ENCODE assay signal across 11 cellular contexts in genomic region chr11:103619480-103619879, GRCh38.
DNase-seq lines count a peak whose midpoint lies in the region; ATAC-seq and TF ChIP-seq lines count a peak whose summit lies in the region.
"Had no signal": no experiment of that assay in that cellular context is flagged by ENCODE, and none has a peak within 500 bp of the region (broad histone marks: within the 10 kb centered on the region; RNA-seq: fewer than 3 reads in every experiment).

No MANE protein-coding gene starts in this region.

- H3K27ac ChIP-seq in RWPE2 (ENCODE audit: poor library complexity, severe bottlenecking) (no peak overlapping the region), dorsolateral prefrontal cortex (no peak overlapping the region)
- H3K27ac ChIP-seq: SJSA1 had no signal

- no peak for TF ChIP-seq EP300 in Ishikawa (IDR thresholded peaks at IDR 0.05; ENCODE audit: borderline replicate concordance)

- H3K4me3 Mint-ChIP-seq in Calu3 (ENCODE audit: low read depth, unreplicated experiment) (no peak overlapping the region), endothelial cell (ENCODE audit: unreplicated experiment) (no peak overlapping the region)

- H3K9me3 Mint-ChIP-seq in Calu3 (ENCODE audit: low read depth, unreplicated experiment) (no peaks in the 10 kb centered on the region), endothelial cell (ENCODE audit: unreplicated experiment) (no peaks in the 10 kb centered on the region)

- peak; percentile 68; the same call in 1 of the 3 replicates for ATAC-seq in RWPE2 (ENCODE audit: low read depth)

- H3K4me3 ChIP-seq in RWPE2 (ENCODE audit: severe bottlenecking) = no peak overlapping the region
- no peak overlapping the region for H3K4me3 ChIP-seq in dorsolateral prefrontal cortex
- H3K4me3 ChIP-seq: SJSA1 had no signal

- no peaks in the 10 kb centered on the region for H3K9me3 ChIP-seq in RWPE2 (ENCODE audit: severe bottlenecking)
- H3K9me3 ChIP-seq: SJSA1 had no signal

- H3K4me1 ChIP-seq in RWPE2 (ENCODE audit: insufficient read depth, poor library complexity, severe bottlenecking) = no peaks in the 10 kb centered on the region

- no peak overlapping the region for H3K27ac Mint-ChIP-seq in Calu3 (ENCODE audit: unreplicated experiment)
- no peak overlapping the region for H3K27ac Mint-ChIP-seq in endothelial cell (ENCODE audit: unreplicated experiment)

- H3K27me3 Mint-ChIP-seq in Calu3 (ENCODE audit: unreplicated experiment) = no peaks in the 10 kb centered on the region
- no peaks in the 10 kb centered on the region for H3K27me3 Mint-ChIP-seq in endothelial cell (ENCODE audit: unreplicated experiment)

- no peaks in the 10 kb centered on the region for H3K36me3 ChIP-seq in RWPE2 (ENCODE audit: low read depth)
- H3K36me3 ChIP-seq: SJSA1 had no signal

- CTCF ChIA-PET in Calu3 (lab: Charles Lee) = interaction anchor here (1.1 kb wide), 1 partner anchor 11 kb away, joined by 4 read pairs; no protein-coding TSS in a partner anchor

- intact Hi-C loops in Calu3 (cut with micrococcal nuclease; ENCODE audit: unreplicated experiment) (no loop called here), dorsolateral prefrontal cortex (cut with DNase I) (no loop called here)

- TF ChIP-seq CTCF in Calu3 (IDR thresholded peaks at IDR 0.05; ENCODE audit: unreplicated experiment) = no peak
- TF ChIP-seq CTCF in RWPE2 (IDR thresholded peaks at IDR 0.05; ENCODE audit: poor library complexity, severe bottlenecking) = peak; percentile 67
- peak in 2 of 56 donors; percentile 11 to 12 for TF ChIP-seq CTCF in dorsolateral prefrontal cortex (IDR thresholded peaks at IDR 0.05 in 54 of 56, conservative IDR thresholded peaks at IDR 0.05 in 2 of 56; ENCODE audit: low read depth in 1 of 56, partially characterized antibody in 56 of 56)
- no peak for TF ChIP-seq CTCF in endothelial cell (IDR thresholded peaks at IDR 0.05; ENCODE audit: unreplicated experiment)

- DNase-seq in Calu3 (peak; percentile 13), RWPE2 (ENCODE audit: low spot score) (no peak), inferior parietal cortex (ENCODE audit: extremely low spot score) (peak; percentile 32), dorsolateral prefrontal cortex (no peak), endothelial cell (ENCODE audit: low spot score) (no peak)
- DNase-seq in effector CD4-positive, alpha-beta T cell = no peak
- DNase-seq in stimulated activated naive CD4-positive, alpha-beta T cell treated with Interleukin-2 at 50 U/mL for 16 hours (lab: John Stamatoyannopoulos, UW) = no peak
- DNase-seq: activated naive CD4-positive, alpha-beta T cell treated with Interleukin-2 at 50 U/mL for 16 hours; GF-D8 had no signal

- no peaks in the 10 kb centered on the region for H3K27me3 ChIP-seq in RWPE2 (ENCODE audit: insufficient read depth, poor library complexity, severe bottlenecking)
- H3K27me3 ChIP-seq in dorsolateral prefrontal cortex = peaks cover 0 to 3% (median 0%) of the 10 kb centered on the region in 45 donors
- H3K27me3 ChIP-seq: SJSA1 had no signal

- H3K36me3 Mint-ChIP-seq in Calu3 (ENCODE audit: insufficient read depth, unreplicated experiment) (no peaks in the 10 kb centered on the region), endothelial cell (ENCODE audit: low read depth, unreplicated experiment) (no peaks in the 10 kb centered on the region)

- TF ChIP-seq RAD21 in Ishikawa (IDR thresholded peaks at IDR 0.05; ENCODE audit: low read depth) = peak; percentile 47; the same call in 1 of the 2 replicates

- no TSS peak for BruUV-seq in Calu3 (replicated peaks; lab: Mats Ljungman, UMichigan)

- H3K4me1 Mint-ChIP-seq in Calu3 (ENCODE audit: low read depth, unreplicated experiment) (no peaks in the 10 kb centered on the region), endothelial cell (ENCODE audit: unreplicated experiment) (peaks cover 4% of the 10 kb centered on the region)

TF ChIP-seq in Ishikawa, 13 proteins besides CTCF, POLR2A, EP300 and RAD21:
- TF ChIP-seq FOXM1 (IDR thresholded peaks at IDR 0.05; ENCODE audit: borderline replicate concordance, low read depth) = no peak
- TF ChIP-seq REST (IDR thresholded peaks at IDR 0.05; ENCODE audit: low read depth) = no peak
- no peak for TF ChIP-seq CEBPB (IDR thresholded peaks at IDR 0.05)
- no peak for TF ChIP-seq TEAD4 (IDR thresholded peaks at IDR 0.05)
- no peak for TF ChIP-seq YY1 (IDR thresholded peaks at IDR 0.05; ENCODE audit: low read depth)
- no peak for TF ChIP-seq MAX (IDR thresholded peaks at IDR 0.05)
- TF ChIP-seq EGR1 (IDR thresholded peaks at IDR 0.05) = no peak
- no peak for TF ChIP-seq TCF12 (IDR thresholded peaks at IDR 0.05; ENCODE audit: low read depth)

Comparison
In these comparisons a context has a peak if more than half of its experiments do, and no peak if none do; other contexts are left out.
1. DNase-seq: peak in Calu3 (single experiment) and inferior parietal cortex (single experiment); none in RWPE2 (single experiment), dorsolateral prefrontal cortex (0 of 10), endothelial cell (single experiment), effector CD4-positive, alpha-beta T cell (single experiment) and stimulated activated naive CD4-positive, alpha-beta T cell treated with Interleukin-2 at 50 U/mL for 16 hours (single experiment).